ENCODE assay signal across 18 cellular contexts in the genomic region with DNA sequence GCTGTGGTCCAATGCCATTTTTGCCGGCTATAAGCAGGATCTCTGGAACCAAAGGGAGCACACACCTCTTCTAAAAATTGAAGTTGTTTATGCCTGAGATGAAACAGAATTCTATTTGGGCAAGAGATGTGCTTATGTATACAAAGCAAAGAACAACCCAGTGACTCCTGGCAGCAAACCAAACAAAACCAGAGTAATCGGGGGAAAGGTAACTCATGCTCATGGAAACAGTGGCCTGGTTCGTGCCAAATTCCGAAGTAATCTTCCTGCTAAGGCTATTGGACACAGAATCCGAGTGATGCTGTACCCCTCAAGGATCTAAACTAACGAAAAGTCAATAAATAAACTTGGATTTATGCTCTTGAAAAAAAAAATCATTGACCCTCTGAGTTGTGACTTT.
A peak's percentile ranks its signal among the peaks of the same experiment; 100 is the strongest.
DNase-seq lines count a peak whose midpoint lies in the region; ATAC-seq, FAIRE-seq and TF ChIP-seq lines count a peak whose summit lies in the region.
"Had no signal": no experiment of that assay in that cellular context is flagged by ENCODE, and none has a peak within 500 bp of the region (broad histone marks: within the 10 kb centered on the region; RNA-seq: fewer than 3 reads in every experiment).

No MANE protein-coding gene starts in this region.

- intact Hi-C loops in HepG2 (cut with micrococcal nuclease; ENCODE audit: unreplicated experiment), result no loop called here

- no peak for TF ChIP-seq EP300 in HepG2 (IDR thresholded peaks at IDR 0.05; ENCODE audit: low read depth in 2 of 2, low read length in 2 of 2)
- TF ChIP-seq EP300 in HepG2 (CRISPR knock-in tag; IDR thresholded peaks at IDR 0.05; ENCODE audit: borderline replicate concordance), result no peak
- TF ChIP-seq EP300 in suprapubic skin (IDR thresholded peaks at IDR 0.05), result no peak

- no peak overlapping the region for H4K91ac ChIP-seq in neuronal stem cell (ENCODE audit: low read depth, low read length, poor library complexity)

- no peak overlapping the region for H3K14ac ChIP-seq in neuronal stem cell (ENCODE audit: low read length)

- POLR2A ChIA-PET in HepG2 (lab: Yijun Ruan, JAX), result no interaction called here

- H3K4ac ChIP-seq in neuronal stem cell (ENCODE audit: low read length), result no peak overlapping the region

- H2BK120ac ChIP-seq in neuronal stem cell (ENCODE audit: low read depth, low read length), result no peak overlapping the region

- CTCF ChIA-PET in HepG2 (lab: Yijun Ruan, JAX; ENCODE audit: low intra/inter-chr PET ratio, low total read pairs), result no interaction called here

- no peak overlapping the region for H3K18ac ChIP-seq in neuronal stem cell (ENCODE audit: low read length)

- H3K4me3 ChIP-seq in liver (ENCODE audit: low read depth in 1 of 3, low read length in 3 of 3) (no peak overlapping the region), HepG2 (replicated peaks in 1 of 3; ENCODE audit: insufficient read depth in 1 of 3, low read depth in 2 of 3, low read length in 3 of 3) (no peak overlapping the region), neuronal stem cell (ENCODE audit: low read length in 2 of 2) (no peak overlapping the region), suprapubic skin (no peak overlapping the region)
- H3K4me3 ChIP-seq: BLaER1, GM12878 had no signal

- in situ Hi-C loops in HepG2 (cut with HindIII; ENCODE audit: extremely low pct_ligation_motif_present, low pct_unique_long_range_greater_than_20kb), result no loop called here

- no peak overlapping the region for H2BK12ac ChIP-seq in neuronal stem cell (ENCODE audit: low read length)

- no peak overlapping the region for H3K4me2 ChIP-seq in HepG2 (ENCODE audit: low read depth, low read length)
- no peak overlapping the region for H3K4me2 ChIP-seq in neuronal stem cell (ENCODE audit: insufficient read depth, low read length, poor library complexity, severe bottlenecking)
- H3K4me2 ChIP-seq: BLaER1 had no signal

- WGBS in liver, result 39% methylated on average over 6 of the region's 6 CpGs
- WGBS in HepG2 (ENCODE audit: low lambda C conversion rate), result 6% methylated on average over 6 of the region's 6 CpGs
- no CpG with 5 or more reads among the region's 6 CpGs for WGBS in neuronal stem cell (ENCODE audit: extremely low coverage in 2 of 2, insufficient read length in 2 of 2, insufficient replicate concordance in 1 of 2), 2 donors
- WGBS in suprapubic skin, result 89% methylated on average over 6 of the region's 6 CpGs

- no TSS peak for BruUV-seq in HepG2 (replicated peaks; lab: Mats Ljungman, UMichigan)

- H2AFZ ChIP-seq in HepG2 (ENCODE audit: low read length), result no peak overlapping the region
- H2AFZ ChIP-seq in neuronal stem cell (ENCODE audit: low read length), result no peak overlapping the region

- no peaks in the 10 kb centered on the region for H3K79me2 ChIP-seq in HepG2 (ENCODE audit: insufficient read depth, low read length)

- H3K4me1 ChIP-seq in liver (ENCODE audit: control insufficient read depth in 4 of 4, insufficient read depth in 4 of 4, low read length in 3 of 4) (peaks cover 0 to 14% (median 2%) of the 10 kb centered on the region in 4 donors), HepG2 (ENCODE audit: insufficient read depth, low read length) (peaks cover 15% of the 10 kb centered on the region), neuronal stem cell (ENCODE audit: control insufficient read depth in 2 of 2, insufficient read depth in 1 of 2, low read depth in 1 of 2, low read length in 2 of 2) (no peaks in the 10 kb centered on the region), suprapubic skin (no peaks in the 10 kb centered on the region)
- H3K4me1 ChIP-seq: BLaER1 had no signal

- H3K23ac ChIP-seq in neuronal stem cell (ENCODE audit: low read depth, low read length, poor library complexity), result no peak overlapping the region

- no peaks in the 10 kb centered on the region for H4K20me1 ChIP-seq in HepG2 (ENCODE audit: insufficient read depth, low read length)
- H4K20me1 ChIP-seq: BLaER1 had no signal

- no peak for DNase-seq in HepG2 (ENCODE audit: low spot score)
- peak; percentile 18 to 65 for DNase-seq in dermis microvascular lymphatic vessel endothelial cell (ENCODE audit: low read depth in 2 of 2)
- no peak for DNase-seq in neuronal stem cell (ENCODE audit: low spot score)
- no peak for DNase-seq in suprapubic skin (ENCODE audit: low spot score in 2 of 2)
- DNase-seq: 8988T; CD4-positive, alpha-beta memory T cell; DMS79 treated with DMSO at 0.1 percent for 48 hours; EL; HCEC 1CT; IMR-90 had no signal

- H3K79me1 ChIP-seq in neuronal stem cell (ENCODE audit: low read depth, low read length), result no peaks in the 10 kb centered on the region

- no peak for TF ChIP-seq CTCF in liver (IDR thresholded peaks at IDR 0.05; ENCODE audit: low read depth, low read length, missing input control)
- TF ChIP-seq CTCF in HepG2 (CRISPR knock-in tag; IDR thresholded peaks at IDR 0.05), result no peak
- TF ChIP-seq CTCF in suprapubic skin (IDR thresholded peaks at IDR 0.05), result no peak

- FAIRE-seq in HepG2 (lab: Jason Lieb, UNC), result no peak
- FAIRE-seq: GM12878, GM19239, H54 had no signal

- H4K8ac ChIP-seq in neuronal stem cell (ENCODE audit: low read depth, low read length), result no peak overlapping the region

- peak overlapping the region in 1 of 2 donors; percentile 25 for H3K27ac ChIP-seq in liver (ENCODE audit: low read depth in 1 of 2, low read length in 2 of 2)
- no peak overlapping the region for H3K27ac ChIP-seq in HepG2 (ENCODE audit: extremely low read length, insufficient read depth, low read length)
- H3K27ac ChIP-seq in neuronal stem cell (replicated peaks; ENCODE audit: low read length), result no peak overlapping the region
- no peak overlapping the region for H3K27ac ChIP-seq in suprapubic skin
- H3K27ac ChIP-seq: BLaER1, HL-60 had no signal

- no peaks in the 10 kb centered on the region for H3K9me3 ChIP-seq in liver (ENCODE audit: control insufficient read depth in 4 of 4, low read length in 3 of 4)
- no peaks in the 10 kb centered on the region for H3K9me3 ChIP-seq in HepG2 (ENCODE audit: low read length)
- H3K9me3 ChIP-seq in neuronal stem cell (replicated peaks in 1 of 2; ENCODE audit: control insufficient read depth in 2 of 2, insufficient read depth in 1 of 2, low read depth in 1 of 2, low read length in 2 of 2), result no peaks in the 10 kb centered on the region
- no peaks in the 10 kb centered on the region for H3K9me3 ChIP-seq in suprapubic skin
- H3K9me3 ChIP-seq: BLaER1 had no signal

- H3K9ac ChIP-seq in liver (ENCODE audit: low read depth in 1 of 2, low read length in 2 of 2) (no peak overlapping the region), HepG2 (ENCODE audit: insufficient read depth, low read depth, low read length) (no peak overlapping the region), neuronal stem cell (ENCODE audit: low read depth, low read length, poor library complexity) (no peak overlapping the region)
- H3K9ac ChIP-seq: BLaER1 had no signal

- no peak for ATAC-seq in HepG2
- ATAC-seq in GM18519 (IDR thresholded peaks at IDR 0.05; ENCODE audit: low FRiP score, unreplicated experiment), result no peak
- no peak for ATAC-seq in HG02973 (IDR thresholded peaks at IDR 0.05; ENCODE audit: unreplicated experiment)
- ATAC-seq: GM12878 had no signal

- peak in 1 of 2 donors; percentile 32 for TF ChIP-seq RAD21 in liver (IDR thresholded peaks at IDR 0.05)
- no peak for TF ChIP-seq RAD21 in HepG2 (CRISPR knock-in tag; IDR thresholded peaks at IDR 0.05)

- H2BK5ac ChIP-seq in neuronal stem cell (ENCODE audit: low read length), result peak overlapping the region; percentile 4

- H3K36me3 ChIP-seq in liver (ENCODE audit: control insufficient read depth in 4 of 4, insufficient read depth in 3 of 4, low read depth in 1 of 4, low read length in 3 of 4), result no peaks in the 10 kb centered on the region
- no peaks in the 10 kb centered on the region for H3K36me3 ChIP-seq in HepG2 (replicated peaks in 1 of 2; ENCODE audit: control insufficient read depth in 1 of 2, insufficient read depth in 2 of 2, low read length in 2 of 2)
- no peaks in the 10 kb centered on the region for H3K36me3 ChIP-seq in neuronal stem cell (replicated peaks in 1 of 2; ENCODE audit: control insufficient read depth in 2 of 2, insufficient read depth in 2 of 2, low read length in 2 of 2)
- H3K36me3 ChIP-seq in suprapubic skin, result no peaks in the 10 kb centered on the region
- H3K36me3 ChIP-seq: BLaER1 had no signal

- TF ChIP-seq POLR2A in HepG2 (IDR thresholded peaks at IDR 0.05; ENCODE audit: insufficient read depth in 1 of 2, low read depth in 2 of 2, low read length in 2 of 2) (no peak), suprapubic skin (IDR thresholded peaks at IDR 0.05) (no peak)

- H3K27me3 ChIP-seq in liver (ENCODE audit: control insufficient read depth in 4 of 4, insufficient read depth in 4 of 4, low read length in 3 of 4), result no peaks in the 10 kb centered on the region
- no peaks in the 10 kb centered on the region; a peak in 1 of 5 replicates for H3K27me3 ChIP-seq in HepG2 (ENCODE audit: control insufficient read depth in 1 of 2, insufficient read depth in 2 of 2, low read length in 2 of 2)
- H3K27me3 ChIP-seq in neuronal stem cell (ENCODE audit: control insufficient read depth in 3 of 3, insufficient read depth in 3 of 3, low read depth in 1 of 3, low read length in 3 of 3), result no peaks in the 10 kb centered on the region
- H3K27me3 ChIP-seq in suprapubic skin, result no peaks in the 10 kb centered on the region
- H3K27me3 ChIP-seq: BLaER1 had no signal

- no peak overlapping the region for H2AK5ac ChIP-seq in neuronal stem cell (ENCODE audit: low read depth, low read length)

- no peak overlapping the region for H2BK15ac ChIP-seq in neuronal stem cell (ENCODE audit: low read length)

TF ChIP-seq in liver, 16 proteins besides CTCF, POLR2A, EP300 and RAD21 (continues in another document):
- TF ChIP-seq TAF1 (conservative IDR thresholded peaks at IDR 0.05) (no peak), SP1 (IDR thresholded peaks at IDR 0.05) (peak; percentile 78), FOXA1 (IDR thresholded peaks at IDR 0.05) (peak; percentile 52), RXRA (IDR thresholded peaks at IDR 0.05) (peak; percentile 68 to 79), FOXA2 (IDR thresholded peaks at IDR 0.05) (peak; percentile 67), JUND (IDR thresholded peaks at IDR 0.05) (peak in 1 of 2 donors; percentile 19), HNF4A (conservative IDR thresholded peaks at IDR 0.05) (peak; percentile 44 to 53), NR2F2 (IDR thresholded peaks at IDR 0.05) (no peak)

TF ChIP-seq in HepG2, 621 proteins besides CTCF, POLR2A, EP300 and RAD21 (continues in another document):
- TF ChIP-seq SP1 (IDR thresholded peaks at IDR 0.05), result no peak
- no peak for TF ChIP-seq SP1 (CRISPR knock-in tag; IDR thresholded peaks at IDR 0.05)
- TF ChIP-seq, protein P1, sequence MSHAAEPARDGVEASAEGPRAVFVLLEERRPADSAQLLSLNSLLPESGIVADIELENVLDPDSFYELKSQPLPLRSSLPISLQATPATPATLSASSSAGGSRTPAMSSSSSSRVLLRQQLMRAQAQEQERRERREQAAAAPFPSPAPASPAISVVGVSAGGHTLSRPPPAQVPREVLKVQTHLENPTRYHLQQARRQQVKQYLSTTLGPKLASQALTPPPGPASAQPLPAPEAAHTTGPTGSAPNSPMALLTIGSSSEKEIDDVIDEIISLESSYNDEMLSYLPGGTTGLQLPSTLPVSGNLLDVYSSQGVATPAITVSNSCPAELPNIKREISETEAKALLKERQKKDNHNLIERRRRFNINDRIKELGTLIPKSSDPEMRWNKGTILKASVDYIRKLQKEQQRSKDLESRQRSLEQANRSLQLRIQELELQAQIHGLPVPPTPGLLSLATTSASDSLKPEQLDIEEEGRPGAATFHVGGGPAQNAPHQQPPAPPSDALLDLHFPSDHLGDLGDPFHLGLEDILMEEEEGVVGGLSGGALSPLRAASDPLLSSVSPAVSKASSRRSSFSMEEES (CRISPR knock-in tag; IDR thresholded peaks at IDR 0.05), result no peak

Comparison
In these comparisons a context has a peak if more than half of its experiments do, and no peak if none do; other contexts are left out.
1. DNase-seq: peak in dermis microvascular lymphatic vessel endothelial cell (2 of 2); none in HepG2 (single experiment), neuronal stem cell (single experiment) and suprapubic skin (0 of 2).